ENCODE assay signal across 17 cellular contexts in the genomic region with DNA sequence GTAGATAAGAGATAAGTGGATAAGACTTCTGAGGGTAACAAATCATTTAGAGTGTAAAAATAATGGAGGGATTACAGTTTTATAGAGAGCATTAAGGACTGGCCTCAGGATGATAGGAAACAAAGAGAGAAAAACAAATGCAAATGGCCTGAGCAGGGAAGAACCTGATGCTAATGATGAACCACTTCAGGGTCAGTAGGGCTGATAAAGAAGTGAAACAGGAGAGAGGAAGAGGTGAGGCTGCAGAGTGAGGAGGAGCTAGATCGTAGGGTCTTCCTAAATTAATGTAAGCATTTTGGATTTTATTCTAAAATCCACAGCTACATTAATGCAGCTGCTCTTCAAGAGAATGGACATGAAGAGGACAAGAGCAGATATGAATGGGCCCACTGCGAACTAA.
DNase-seq lines count a peak whose midpoint lies in the region; ATAC-seq, FAIRE-seq and TF ChIP-seq lines count a peak whose summit lies in the region.
"Had no signal": no experiment of that assay in that cellular context is flagged by ENCODE, and none has a peak within 500 bp of the region (broad histone marks: within the 10 kb centered on the region; RNA-seq: fewer than 3 reads in every experiment).

No MANE protein-coding gene starts in this region.

- no peaks in the 10 kb centered on the region for H3K36me3 ChIP-seq in iPS-20b (ENCODE audit: insufficient read depth, low read depth, low read length)

- no peak overlapping the region for H3K9ac ChIP-seq in iPS-20b (ENCODE audit: low read depth, low read length)
- H3K9ac ChIP-seq: KMS-11 had no signal

- peaks cover 8% of the 10 kb centered on the region; the same call in 1 of the 2 replicates for H3K4me1 ChIP-seq in iPS-20b (ENCODE audit: insufficient read depth, low read length)
- H3K4me1 ChIP-seq: A549 had no signal

- no peaks in the 10 kb centered on the region; the same call in 1 of the 2 replicates for H3K9me3 ChIP-seq in iPS-20b (ENCODE audit: insufficient read depth, low read depth, low read length)
- H3K9me3 ChIP-seq: A549 had no signal

- H3K36me3 Mint-ChIP-seq in WTC11, result no peaks in the 10 kb centered on the region
- H3K36me3 Mint-ChIP-seq: CD14-positive monocyte; CD8-positive, alpha-beta T cell had no signal

- ATAC-seq in WTC11, result peak; percentile 80
- ATAC-seq in HG02885 (IDR thresholded peaks at IDR 0.05; ENCODE audit: poor library complexity, unreplicated experiment), result no peak
- ATAC-seq: A549; CD8-positive, alpha-beta T cell; HepG2 had no signal

- H3K4me3 ChIP-seq in iPS-20b (ENCODE audit: low read length), result peak overlapping the region; percentile 10; the same call in 1 of the 2 replicates
- H3K4me3 ChIP-seq: A549 had no signal

- H3K4me3 Mint-ChIP-seq in WTC11, result no peak overlapping the region
- H3K4me3 Mint-ChIP-seq: CD14-positive monocyte; CD8-positive, alpha-beta T cell had no signal

- no peak for TF ChIP-seq CTCF in WTC11 (IDR thresholded peaks at IDR 0.05)

- POLR2A ChIA-PET in WTC11 (lab: Charles Lee), result no interaction called here

- peaks cover 14% of the 10 kb centered on the region for H3K4me1 Mint-ChIP-seq in WTC11

- CTCF ChIA-PET in WTC11 (lab: Charles Lee), result no interaction called here

- peak; percentile 33 for FAIRE-seq in GM12892 (lab: Jason Lieb, UNC)
- FAIRE-seq in H54 (lab: Jason Lieb, UNC), result no peak
- FAIRE-seq: A549, HepG2, HTR-8/SVneo had no signal

- TF ChIP-seq POLR2A in GM12892 (IDR thresholded peaks at IDR 0.05; ENCODE audit: low read depth, low read length) (no peak), H54 (IDR thresholded peaks at IDR 0.05; ENCODE audit: low read depth, low read length) (no peak)

- no peak overlapping the region for H3K27ac ChIP-seq in iPS-20b (ENCODE audit: low read length)
- H3K27ac ChIP-seq: A549, KMS-11 had no signal

- H3K9me3 Mint-ChIP-seq in WTC11, result peaks cover 15% of the 10 kb centered on the region

- DNase-seq in GM12892 (ENCODE audit: insufficient read length) (no peak), WTC11 (ENCODE audit: low spot score) (no peak), NCI-H1092 treated with DMSO at 0.1 percent for 48 hours (lab: John Stamatoyannopoulos, UW) (no peak), NCI-H2029 (lab: John Stamatoyannopoulos, UW) (no peak), H54 (ENCODE audit: insufficient read length, low spot score) (no peak)
- DNase-seq: CD8-positive, alpha-beta T cell; COR-L47; DMS53; GF-D8; GOT3 had no signal

- H3K27me3 ChIP-seq in iPS-20b (ENCODE audit: insufficient read depth, low read length), result no peaks in the 10 kb centered on the region

- H3K27me3 Mint-ChIP-seq in WTC11 (ENCODE audit: low read depth), result no peaks in the 10 kb centered on the region

- H3K27ac Mint-ChIP-seq in WTC11, result peak overlapping the region; percentile 2; the same call in 1 of the 2 replicates
- H3K27ac Mint-ChIP-seq: CD8-positive, alpha-beta T cell had no signal

TF ChIP-seq in WTC11, 78 proteins besides CTCF, POLR2A, EP300 and RAD21:
- TF ChIP-seq MYBL2 (CRISPR knock-in tag; IDR thresholded peaks at IDR 0.05) (no peak), NFATC4 (CRISPR knock-in tag; IDR thresholded peaks at IDR 0.05) (no peak), IRF1 (CRISPR knock-in tag; IDR thresholded peaks at IDR 0.05) (no peak), SOX15 (CRISPR knock-in tag; IDR thresholded peaks at IDR 0.05) (no peak), ZNF263 (CRISPR knock-in tag; IDR thresholded peaks at IDR 0.05; ENCODE audit: low read depth) (no peak), RORB (CRISPR knock-in tag; IDR thresholded peaks at IDR 0.05) (no peak), ETV6 (CRISPR knock-in tag; IDR thresholded peaks at IDR 0.05) (no peak), ZNF121 (CRISPR knock-in tag; IDR thresholded peaks at IDR 0.05) (no peak), NR2C2 (CRISPR knock-in tag; IDR thresholded peaks at IDR 0.05) (no peak), TEAD4 (CRISPR knock-in tag; IDR thresholded peaks at IDR 0.05) (no peak), ZNF423 (CRISPR knock-in tag; IDR thresholded peaks at IDR 0.05) (no peak), MLX (CRISPR knock-in tag; IDR thresholded peaks at IDR 0.05) (no peak), GRHL2 (CRISPR knock-in tag; IDR thresholded peaks at IDR 0.05; ENCODE audit: insufficient replicate concordance, severe bottlenecking) (no peak), ZNF219 (CRISPR knock-in tag; IDR thresholded peaks at IDR 0.05; ENCODE audit: borderline replicate concordance) (no peak), JAZF1 (CRISPR knock-in tag; IDR thresholded peaks at IDR 0.05) (no peak), ZNF671 (CRISPR knock-in tag; IDR thresholded peaks at IDR 0.05) (no peak)
- TF ChIP-seq, protein P1, sequence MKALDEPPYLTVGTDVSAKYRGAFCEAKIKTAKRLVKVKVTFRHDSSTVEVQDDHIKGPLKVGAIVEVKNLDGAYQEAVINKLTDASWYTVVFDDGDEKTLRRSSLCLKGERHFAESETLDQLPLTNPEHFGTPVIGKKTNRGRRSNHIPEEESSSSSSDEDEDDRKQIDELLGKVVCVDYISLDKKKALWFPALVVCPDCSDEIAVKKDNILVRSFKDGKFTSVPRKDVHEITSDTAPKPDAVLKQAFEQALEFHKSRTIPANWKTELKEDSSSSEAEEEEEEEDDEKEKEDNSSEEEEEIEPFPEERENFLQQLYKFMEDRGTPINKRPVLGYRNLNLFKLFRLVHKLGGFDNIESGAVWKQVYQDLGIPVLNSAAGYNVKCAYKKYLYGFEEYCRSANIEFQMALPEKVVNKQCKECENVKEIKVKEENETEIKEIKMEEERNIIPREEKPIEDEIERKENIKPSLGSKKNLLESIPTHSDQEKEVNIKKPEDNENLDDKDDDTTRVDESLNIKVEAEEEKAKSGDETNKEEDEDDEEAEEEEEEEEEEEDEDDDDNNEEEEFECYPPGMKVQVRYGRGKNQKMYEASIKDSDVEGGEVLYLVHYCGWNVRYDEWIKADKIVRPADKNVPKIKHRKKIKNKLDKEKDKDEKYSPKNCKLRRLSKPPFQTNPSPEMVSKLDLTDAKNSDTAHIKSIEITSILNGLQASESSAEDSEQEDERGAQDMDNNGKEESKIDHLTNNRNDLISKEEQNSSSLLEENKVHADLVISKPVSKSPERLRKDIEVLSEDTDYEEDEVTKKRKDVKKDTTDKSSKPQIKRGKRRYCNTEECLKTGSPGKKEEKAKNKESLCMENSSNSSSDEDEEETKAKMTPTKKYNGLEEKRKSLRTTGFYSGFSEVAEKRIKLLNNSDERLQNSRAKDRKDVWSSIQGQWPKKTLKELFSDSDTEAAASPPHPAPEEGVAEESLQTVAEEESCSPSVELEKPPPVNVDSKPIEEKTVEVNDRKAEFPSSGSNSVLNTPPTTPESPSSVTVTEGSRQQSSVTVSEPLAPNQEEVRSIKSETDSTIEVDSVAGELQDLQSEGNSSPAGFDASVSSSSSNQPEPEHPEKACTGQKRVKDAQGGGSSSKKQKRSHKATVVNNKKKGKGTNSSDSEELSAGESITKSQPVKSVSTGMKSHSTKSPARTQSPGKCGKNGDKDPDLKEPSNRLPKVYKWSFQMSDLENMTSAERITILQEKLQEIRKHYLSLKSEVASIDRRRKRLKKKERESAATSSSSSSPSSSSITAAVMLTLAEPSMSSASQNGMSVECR (CRISPR knock-in tag; IDR thresholded peaks at IDR 0.05; ENCODE audit: borderline replicate concordance), result no peak
- TF ChIP-seq, protein P2, sequence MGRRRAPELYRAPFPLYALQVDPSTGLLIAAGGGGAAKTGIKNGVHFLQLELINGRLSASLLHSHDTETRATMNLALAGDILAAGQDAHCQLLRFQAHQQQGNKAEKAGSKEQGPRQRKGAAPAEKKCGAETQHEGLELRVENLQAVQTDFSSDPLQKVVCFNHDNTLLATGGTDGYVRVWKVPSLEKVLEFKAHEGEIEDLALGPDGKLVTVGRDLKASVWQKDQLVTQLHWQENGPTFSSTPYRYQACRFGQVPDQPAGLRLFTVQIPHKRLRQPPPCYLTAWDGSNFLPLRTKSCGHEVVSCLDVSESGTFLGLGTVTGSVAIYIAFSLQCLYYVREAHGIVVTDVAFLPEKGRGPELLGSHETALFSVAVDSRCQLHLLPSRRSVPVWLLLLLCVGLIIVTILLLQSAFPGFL (CRISPR knock-in tag; IDR thresholded peaks at IDR 0.05; ENCODE audit: borderline replicate concordance), result no peak
